3 cellular contexts compared by ENCODE assay signal in the genomic region with DNA sequence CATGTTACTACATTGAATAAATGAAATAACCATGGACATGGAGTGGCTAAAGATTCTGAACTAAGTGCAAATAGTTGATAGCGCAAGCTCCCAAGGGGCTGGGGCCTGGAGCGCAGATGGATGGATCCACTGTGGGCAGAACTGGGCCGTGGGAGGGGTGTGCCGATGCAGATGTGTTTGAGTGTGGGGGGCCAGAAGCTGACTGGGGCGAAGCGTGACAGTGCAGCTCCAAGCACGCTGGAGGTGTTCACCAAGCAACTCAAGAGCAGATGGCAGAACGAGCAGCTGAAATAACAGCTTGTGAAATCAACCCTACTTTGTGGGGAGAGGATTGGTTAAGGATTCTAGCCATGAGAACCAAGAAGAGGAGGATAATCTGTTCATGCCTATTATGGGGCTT. TPM values are rescaled to one million over a fixed set of nuclear protein-coding genes. Genes with fewer than 3 reads are reported as not detected.
"Had no signal": no experiment of that assay in that cellular context is flagged by ENCODE, and none has a peak within 500 bp of the region (broad histone marks: within the 10 kb centered on the region; RNA-seq: fewer than 3 reads in every experiment).

No MANE protein-coding gene starts in this region.

RNA-seq across cellular contexts. Expression of gene FOXD4L1, which starts 17.0 kb away (rescaled TPM):
- total RNA-seq: urinary bladder, uterus, vagina had no signal
